Comparison of ENCODE assay signal across 9 cellular contexts in the genomic region with DNA sequence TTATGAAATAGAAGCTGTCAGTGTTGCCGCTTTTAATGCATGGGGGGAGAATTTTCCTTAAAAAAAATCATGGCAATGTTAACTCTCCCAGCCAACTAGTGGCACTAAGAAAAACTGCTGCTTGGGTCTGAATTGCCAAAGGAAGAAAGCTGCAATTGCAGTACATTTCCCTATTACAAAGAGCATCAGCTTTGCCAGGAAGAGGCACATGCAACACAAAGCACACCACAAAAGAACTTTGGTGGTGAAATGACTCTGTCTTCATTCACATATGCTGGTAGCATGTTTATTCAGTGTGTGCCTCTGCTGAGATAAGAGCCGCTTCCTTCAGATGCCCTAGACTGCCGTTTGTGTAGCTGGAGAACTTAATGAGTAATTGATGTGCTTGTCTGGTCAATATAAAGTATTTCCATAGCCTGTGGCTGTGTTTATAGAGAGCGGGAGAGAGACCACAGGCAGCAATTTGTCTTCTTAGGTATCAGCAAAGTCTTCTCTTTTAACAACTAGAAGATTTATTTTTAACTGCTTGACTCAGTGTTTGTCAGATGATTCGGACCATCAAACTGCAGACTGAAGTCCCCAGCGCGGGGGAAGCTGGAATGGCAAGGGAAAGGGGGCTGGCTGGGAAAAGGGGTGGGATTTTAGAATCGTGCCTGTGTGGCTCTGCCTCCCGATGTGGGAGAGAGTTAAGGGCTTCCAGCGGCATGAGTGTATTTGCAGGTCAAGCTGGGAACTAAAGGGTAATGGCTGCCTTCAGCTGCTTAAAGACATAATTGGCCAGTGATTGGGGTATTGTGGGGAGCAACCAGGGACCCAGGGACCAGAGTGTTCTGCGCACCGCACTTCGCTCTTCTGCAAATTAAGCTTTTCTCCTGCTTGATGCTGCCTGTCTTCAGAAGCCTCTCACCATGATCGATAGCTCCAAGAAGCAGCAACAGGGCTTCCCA.
DNase-seq lines count a peak whose midpoint lies in the region; ATAC-seq, FAIRE-seq and TF ChIP-seq lines count a peak whose summit lies in the region.
"Had no signal": no experiment of that assay in that cellular context is flagged by ENCODE, and none has a peak within 500 bp of the region (broad histone marks: within the 10 kb centered on the region; RNA-seq: fewer than 3 reads in every experiment).

No MANE protein-coding gene starts in this region.

- H3K79me2 ChIP-seq in DND-41 (ENCODE audit: insufficient read depth, low read length) (no peaks in the 10 kb centered on the region), astrocyte (ENCODE audit: insufficient read depth, low read length) (peaks cover 4% of the 10 kb centered on the region)

- peaks cover 30% of the 10 kb centered on the region for H3K4me1 Mint-ChIP-seq in astrocyte (ENCODE audit: low read depth, unreplicated experiment)

- no peak overlapping the region for H3K9ac ChIP-seq in DND-41 (ENCODE audit: low read depth, low read length)
- peak overlapping the region; percentile 77 for H3K9ac ChIP-seq in astrocyte (ENCODE audit: low read length)

- DNase-seq in DND-41 (no peak), NCI-H1417 (lab: John Stamatoyannopoulos, UW) (peak; percentile 8 to 94 (median 85)), astrocyte (ENCODE audit: low read depth) (peak; percentile 91), skeletal muscle cell (ENCODE audit: low read depth) (peak; percentile 72), D721Med (ENCODE audit: insufficient read length, low spot score) (no peak)

- H3K27me3 ChIP-seq in DND-41 (ENCODE audit: insufficient read depth, low read length, poor library complexity) (no peaks in the 10 kb centered on the region), astrocyte (ENCODE audit: insufficient read depth, low read length) (no peaks in the 10 kb centered on the region)

- TF ChIP-seq CTCF in DND-41 (IDR thresholded peaks at IDR 0.05; ENCODE audit: borderline replicate concordance, extremely low read depth, low read length, poor library complexity, severe bottlenecking) (peak; percentile 37), astrocyte (IDR thresholded peaks at IDR 0.05; ENCODE audit: insufficient read depth, low read depth, low read length) (peak; percentile 70), D721Med (IDR thresholded peaks at IDR 0.05; ENCODE audit: insufficient read depth, missing control alignments) (no peak)

- H3K27me3 Mint-ChIP-seq in astrocyte (ENCODE audit: low read depth, unreplicated experiment): no peaks in the 10 kb centered on the region

- H3K4me2 ChIP-seq in DND-41 (ENCODE audit: insufficient read depth, low read length) (no peak overlapping the region), astrocyte (ENCODE audit: low read length) (peak overlapping the region; percentile 89)

- no peak overlapping the region for H2AFZ ChIP-seq in DND-41 (ENCODE audit: low read depth, low read length)
- H2AFZ ChIP-seq in astrocyte (ENCODE audit: low read depth, low read length): peak overlapping the region; percentile 66

- H4K20me1 ChIP-seq in DND-41 (ENCODE audit: insufficient read depth, low read length) (0 out of 2 replicates have a peak, but pooled peaks cover 2% of the 10 kb centered on the region), astrocyte (ENCODE audit: insufficient read depth, low read length) (peaks cover 3% of the 10 kb centered on the region)

- no peaks in the 10 kb centered on the region for H3K36me3 Mint-ChIP-seq in astrocyte (ENCODE audit: low read depth, unreplicated experiment)

- H3K27ac Mint-ChIP-seq in astrocyte (ENCODE audit: unreplicated experiment): peak overlapping the region; percentile 75

- H3K4me1 ChIP-seq in DND-41 (ENCODE audit: insufficient read depth, low read length) (no peaks in the 10 kb centered on the region; the same call in 1 of the 2 replicates), astrocyte (ENCODE audit: insufficient read depth, low read length) (peaks cover 20% of the 10 kb centered on the region)

- H3K27ac ChIP-seq in DND-41 (ENCODE audit: low read length) (no peak overlapping the region), astrocyte (ENCODE audit: low read depth, low read length) (peak overlapping the region; percentile 66)
- H3K27ac ChIP-seq: SK-N-MC had no signal

- no peaks in the 10 kb centered on the region for H3K9me3 Mint-ChIP-seq in astrocyte (ENCODE audit: unreplicated experiment)

- H3K4me3 ChIP-seq in DND-41 (ENCODE audit: low read depth in 1 of 2, low read length in 2 of 2): no peak overlapping the region
- H3K4me3 ChIP-seq in astrocyte (ENCODE audit: insufficient read depth, low read depth, low read length): peak overlapping the region; percentile 62
- H3K4me3 ChIP-seq in iPS-18c (ENCODE audit: insufficient read depth, low read depth, low read length): peak overlapping the region; percentile 17; the same call in 1 of the 2 replicates
- H3K4me3 ChIP-seq in skeletal muscle cell (ENCODE audit: low read depth, low read length): peak overlapping the region; percentile 51
- H3K4me3 ChIP-seq: SK-N-MC had no signal

- no peak for ATAC-seq in DND-41 (ENCODE audit: insufficient read depth, low read depth)
- ATAC-seq in GM21825 (IDR thresholded peaks at IDR 0.05; ENCODE audit: unreplicated experiment): no peak
- ATAC-seq in HG03469 (IDR thresholded peaks at IDR 0.05; ENCODE audit: unreplicated experiment): no peak

- H3K9me3 ChIP-seq in DND-41 (ENCODE audit: insufficient read depth, low read length, severe bottlenecking): no peaks in the 10 kb centered on the region
- H3K9me3 ChIP-seq in astrocyte (ENCODE audit: insufficient read depth, low read depth, low read length): no peaks in the 10 kb centered on the region
- H3K9me3 ChIP-seq in iPS-18c (ENCODE audit: control insufficient read depth, insufficient read depth, low read length): no peaks in the 10 kb centered on the region

- H3K4me3 Mint-ChIP-seq in astrocyte (ENCODE audit: unreplicated experiment): peak overlapping the region; percentile 78

- no peaks in the 10 kb centered on the region for H3K36me3 ChIP-seq in DND-41 (ENCODE audit: insufficient read depth, low read length)
- H3K36me3 ChIP-seq in astrocyte (ENCODE audit: insufficient read depth, low read length): no peaks in the 10 kb centered on the region

- FAIRE-seq in astrocyte (lab: Jason Lieb, UNC): peak; percentile 37
- no peak for FAIRE-seq in D721Med (lab: Jason Lieb, UNC)

Comparison
In these comparisons a context has a peak if more than half of its experiments do, and no peak if none do; other contexts are left out.
1. DNase-seq: peak in NCI-H1417 (3 of 3), astrocyte (single experiment) and skeletal muscle cell (single experiment); none in DND-41 (single experiment) and D721Med (single experiment).
2. H3K4me3 ChIP-seq: peak in astrocyte (single experiment), iPS-18c (single experiment) and skeletal muscle cell (single experiment); none in DND-41 (0 of 2).